In genomic region chr5:132629230-132629944, GRCh38 we compare ENCODE assay signal across 12 cellular contexts. TPM values are rescaled to one million over a fixed set of nuclear protein-coding genes. Genes with fewer than 3 reads are reported as not detected.
A peak's percentile ranks its signal among the peaks of the same experiment; 100 is the strongest.
DNase-seq lines count a peak whose midpoint lies in the region; ATAC-seq and TF ChIP-seq lines count a peak whose summit lies in the region.
"Had no signal": no experiment of that assay in that cellular context is flagged by ENCODE, and none has a peak within 500 bp of the region (broad histone marks: within the 10 kb centered on the region; RNA-seq: fewer than 3 reads in every experiment).

No MANE protein-coding gene starts in this region.

- intact Hi-C loops in CD4-positive, alpha-beta T cell (cut with DNase I, micrococcal nuclease): no loop called here

- no peaks in the 10 kb centered on the region for H3K23me2 ChIP-seq in H9 (ENCODE audit: insufficient read length, low read depth, low read length, poor library complexity, severe bottlenecking)

- no peak overlapping the region for H2AFZ ChIP-seq in H9 (ENCODE audit: low read length)
- H2AFZ ChIP-seq in MM.1S (ENCODE audit: low read length): no peak overlapping the region

- H3K9ac ChIP-seq in H9 (ENCODE audit: extremely low read depth, insufficient read length, low read length): no peak overlapping the region
- peak overlapping the region; percentile 69 for H3K9ac ChIP-seq in MM.1S (ENCODE audit: low read length)

- peak overlapping the region; percentile 49 for H3K27ac Mint-ChIP-seq in CD4-positive, alpha-beta T cell
- H3K27ac Mint-ChIP-seq in H9: peak overlapping the region in 2 of 3 experiments; percentile 33 to 36; a peak in 2 of 7 replicates

- ATAC-seq in CD4-positive, alpha-beta T cell (ENCODE audit: poor library complexity): no peak
- ATAC-seq in GM18517 (IDR thresholded peaks at IDR 0.05; ENCODE audit: unreplicated experiment) (peak; percentile 71), esophagus mucosa (no peak)

- H3K79me1 ChIP-seq in H9 (ENCODE audit: insufficient read depth, low read depth, low read length, poor library complexity, severe bottlenecking): no peaks in the 10 kb centered on the region

- H3K14ac ChIP-seq in H9 (ENCODE audit: insufficient read depth, low read length): no peak overlapping the region

- no peak for DNase-seq in CD4-positive, alpha-beta T cell
- DNase-seq in H9 (no peak), MM.1S (peak; percentile 79), cerebellar cortex (ENCODE audit: low spot score) (no peak), ureter (ENCODE audit: low spot score) (no peak)
- DNase-seq in stimulated activated CD4-positive, alpha-beta T cell treated with anti-CD3 and anti-CD28 coated beads, Interleukin-1b, Interleukin-23, amount 100 ng/mL, for 48 hours: no peak
- DNase-seq: activated CD4-positive, CD25-positive, alpha-beta regulatory T cell; amniotic stem cell; NCI-H226; SHP77 treated with DMSO at 0.1 percent for 48 hours had no signal

- no peaks in the 10 kb centered on the region for H3K79me2 ChIP-seq in H9 (ENCODE audit: insufficient read depth, low read length)
- no peaks in the 10 kb centered on the region for H3K79me2 ChIP-seq in MM.1S (ENCODE audit: low read length)

- H3K56ac ChIP-seq in H9 (ENCODE audit: insufficient read length, low read depth, low read length): no peak overlapping the region

- H2BK5ac ChIP-seq in H9 (ENCODE audit: insufficient read length, low read length): no peak overlapping the region

- H2BK120ac ChIP-seq in H9 (ENCODE audit: low read depth, low read length, poor library complexity, severe bottlenecking): no peak overlapping the region

- H3K4me1 ChIP-seq in H9 (ENCODE audit: insufficient read depth, low read length): no peaks in the 10 kb centered on the region
- H3K4me1 ChIP-seq in MM.1S (ENCODE audit: low read length): peaks cover 29% of the 10 kb centered on the region

- no peak overlapping the region for H2AK5ac ChIP-seq in H9 (ENCODE audit: insufficient read length, low read length)

- H2BK15ac ChIP-seq in H9 (ENCODE audit: low read depth, low read length): no peak overlapping the region

- no peak overlapping the region for H2BK20ac ChIP-seq in H9 (ENCODE audit: low read depth, low read length, poor library complexity, severe bottlenecking)

- H3K4me2 ChIP-seq in H9 (ENCODE audit: insufficient read depth, insufficient read length, low read length): no peak overlapping the region
- H3K4me2 ChIP-seq in MM.1S (ENCODE audit: low read depth, low read length): peak overlapping the region; percentile 89

- H3F3A ChIP-seq in MM.1S (ENCODE audit: insufficient read depth, low read length): peaks cover 19% of the 10 kb centered on the region

- TF ChIP-seq CTCF in CD4-positive, alpha-beta T cell (IDR thresholded peaks at IDR 0.05): no peak
- no peak for TF ChIP-seq CTCF in H9 (conservative IDR thresholded peaks at IDR 0.05)
- no peak for TF ChIP-seq CTCF in MM.1S (IDR thresholded peaks at IDR 0.05; ENCODE audit: low read length)

- CTCF ChIA-PET in CD4-positive, alpha-beta T cell (lab: Charles Lee): interaction anchor here (1.2 kb wide), 1 partner anchor 10 kb away, joined by 3 read pairs; no protein-coding TSS in a partner anchor

- H3K23ac ChIP-seq in H9 (ENCODE audit: insufficient read length, low read depth, low read length): no peak overlapping the region

- H3K9me2 ChIP-seq in MM.1S (replicated peaks; ENCODE audit: insufficient read depth, low read length): no peaks in the 10 kb centered on the region

- H3K36me3 Mint-ChIP-seq in CD4-positive, alpha-beta T cell (ENCODE audit: low read depth): peaks cover 65% of the 10 kb centered on the region
- H3K36me3 Mint-ChIP-seq in H9 (ENCODE audit: insufficient read depth in 1 of 3, low read depth in 3 of 3): peaks cover 1 to 32% (median 16%) of the 10 kb centered on the region in 3 experiments; a peak in 4 of 7 replicates

- H4K20me1 ChIP-seq in H9 (ENCODE audit: control insufficient read depth, insufficient read depth, insufficient read length) (no peaks in the 10 kb centered on the region), MM.1S (ENCODE audit: insufficient read depth, low read length) (no peaks in the 10 kb centered on the region)

- no peaks in the 10 kb centered on the region for H3K27me3 Mint-ChIP-seq in CD4-positive, alpha-beta T cell
- no peaks in the 10 kb centered on the region for H3K27me3 Mint-ChIP-seq in H9 (ENCODE audit: low read depth)

- H4K5ac ChIP-seq in H9 (ENCODE audit: insufficient read length, low read depth, low read length): no peak overlapping the region

- H4K8ac ChIP-seq in H9 (replicated peaks; ENCODE audit: insufficient read length, low read depth, low read length): no peak overlapping the region

- no peak overlapping the region for H3K27ac ChIP-seq in CD4-positive, alpha-beta T cell (ENCODE audit: low read depth, low read length)
- H3K27ac ChIP-seq in H9 (ENCODE audit: insufficient read length, low read depth, low read length) (no peak overlapping the region), MM.1S (ENCODE audit: low read length) (peak overlapping the region; percentile 94)

- H3K4me1 Mint-ChIP-seq in CD4-positive, alpha-beta T cell (ENCODE audit: low read depth): peaks cover 5% of the 10 kb centered on the region
- H3K4me1 Mint-ChIP-seq in H9: no peaks in the 10 kb centered on the region

- H2BK12ac ChIP-seq in H9 (ENCODE audit: insufficient read length, low read depth, low read length): no peak overlapping the region

- H3K4me3 ChIP-seq in MM.1S (ENCODE audit: low read length): peak overlapping the region; percentile 40

- no CpG with 5 or more reads among the region's 5 CpGs for WGBS in H9 (ENCODE audit: extremely low coverage, insufficient read length, low lambda C conversion rate)

- no peaks in the 10 kb centered on the region for H3K27me3 ChIP-seq in CD4-positive, alpha-beta T cell (ENCODE audit: control insufficient read depth, insufficient read depth, low read length)
- H3K27me3 ChIP-seq in H9 (ENCODE audit: insufficient read depth, low read length): no peaks in the 10 kb centered on the region
- H3K27me3 ChIP-seq in MM.1S (replicated peaks; ENCODE audit: insufficient read depth, low read length): no peaks in the 10 kb centered on the region

- H3K36me3 ChIP-seq in MM.1S (replicated peaks; ENCODE audit: insufficient read depth, low read length): no peaks in the 10 kb centered on the region

- H3K9me3 Mint-ChIP-seq in CD4-positive, alpha-beta T cell: no peaks in the 10 kb centered on the region
- no peaks in the 10 kb centered on the region for H3K9me3 Mint-ChIP-seq in H9

- H3K9me3 ChIP-seq in CD4-positive, alpha-beta T cell (ENCODE audit: control insufficient read depth, low read length): no peaks in the 10 kb centered on the region
- H3K9me3 ChIP-seq in H9 (ENCODE audit: control insufficient read depth, low read depth, low read length) (no peaks in the 10 kb centered on the region), MM.1S (replicated peaks; ENCODE audit: insufficient read depth, low read length) (no peaks in the 10 kb centered on the region)

- H4K91ac ChIP-seq in H9 (ENCODE audit: insufficient read length, low read depth, low read length): no peak overlapping the region

- H3T11ph ChIP-seq in H9 (ENCODE audit: low read length): no peak overlapping the region

- POLR2A ChIA-PET in CD4-positive, alpha-beta T cell (lab: Charles Lee): no interaction called here

- H3K4me3 Mint-ChIP-seq in CD4-positive, alpha-beta T cell: no peak overlapping the region
- no peak overlapping the region for H3K4me3 Mint-ChIP-seq in H9

- H3K18ac ChIP-seq in H9 (ENCODE audit: insufficient read length, low read depth, low read length): no peak overlapping the region

- H3K4ac ChIP-seq in H9 (ENCODE audit: low read depth, low read length): no peak overlapping the region

RNA-seq across cellular contexts. Expression of gene IL13, which starts 28.6 kb away (rescaled TPM):
- under 1 TPM in 1 of 2 experiments, not detected in 1; 0.17 TPM for total RNA-seq in CD4-positive, alpha-beta T cell
- not detected in 2 replicates for total RNA-seq in H9 (2021)
- not detected for total RNA-seq in ureter
- not detected for total RNA-seq in esophagus mucosa

RNA-seq across cellular contexts. Expression of gene IL4, which starts 44.4 kb away (rescaled TPM):
- not detected for total RNA-seq in CD4-positive, alpha-beta T cell
- total RNA-seq in H9 (2021): not detected in 2 replicates
- not detected for total RNA-seq in ureter
- not detected for total RNA-seq in esophagus mucosa
